24 cellular contexts compared by ENCODE assay signal in genomic region chr10:128111686-128112085, GRCh38.
"Had no signal": no experiment of that assay in that cellular context is flagged by ENCODE, and none has a peak within 500 bp of the region (broad histone marks: within the 10 kb centered on the region; RNA-seq: fewer than 3 reads in every experiment).

No MANE protein-coding gene starts in this region.

- H3K27ac Mint-ChIP-seq: activated CD4-positive, alpha-beta T cell treated with anti-CD3 and anti-CD28 coated beads for 36 hours; activated naive CD8-positive, alpha-beta T cell treated with anti-CD3 and anti-CD28 coated beads for 36 hours; activated T-helper 17 cell treated with anti-CD3 and anti-CD28 coated beads, Interleukin-2, amount 50 U/mL, for 72 hours had no signal

- H3K27me3 Mint-ChIP-seq: activated CD4-positive, alpha-beta T cell treated with anti-CD3 and anti-CD28 coated beads for 36 hours; activated CD8-positive, alpha-beta memory T cell treated with anti-CD3 and anti-CD28 coated beads, Interleukin-2, amount 10 ng/mL, durations not matched to agents 7 days and 5 days; activated naive CD4-positive, alpha-beta T cell treated with anti-CD3 and anti-CD28 coated beads, Interleukin-2, amount 10 ng/mL, durations not matched to agents 7 days and 5 days; activated naive CD8-positive, alpha-beta T cell treated with anti-CD3 and anti-CD28 coated beads for 36 hours; activated T-helper 17 cell treated with anti-CD3 and anti-CD28 coated beads, Interleukin-2, amount 50 U/mL, for 72 hours had no signal

- H3K27me3 ChIP-seq: brain microvascular endothelial cell, cardiac muscle cell, MG63 had no signal

- H3K27ac ChIP-seq: brain microvascular endothelial cell, cardiac muscle cell, KMS-11 had no signal

- ATAC-seq: activated CD4-positive, alpha-beta T cell treated with anti-CD3 and anti-CD28 coated beads for 36 hours; activated CD8-positive, alpha-beta memory T cell treated with anti-CD3 and anti-CD28 coated beads, Interleukin-2, amount 10 ng/mL, durations not matched to agents 7 days and 5 days; activated T-helper 17 cell treated with anti-CD3 and anti-CD28 coated beads, Interleukin-2, amount 50 U/mL, for 72 hours had no signal

- H3K4me1 Mint-ChIP-seq: activated CD4-positive, alpha-beta T cell treated with anti-CD3 and anti-CD28 coated beads for 36 hours; activated naive CD8-positive, alpha-beta T cell treated with anti-CD3 and anti-CD28 coated beads for 36 hours; activated T-helper 17 cell treated with anti-CD3 and anti-CD28 coated beads, Interleukin-2, amount 50 U/mL, for 72 hours had no signal

- DNase-seq: activated CD4-positive, alpha-beta T cell treated with anti-CD3 and anti-CD28 coated beads for 36 hours; activated CD4-positive, alpha-beta T cell treated with anti-CD3 and anti-CD28 coated beads, Interleukin-2, amount 50 U/mL, for 48 hours; activated CD4-positive, CD25-positive, alpha-beta regulatory T cell; activated CD8-positive, alpha-beta memory T cell treated with anti-CD3 and anti-CD28 coated beads, Interleukin-2, amount 10 ng/mL, durations not matched to agents 7 days and 5 days; activated gamma-delta T cell treated with Interleukin-2 at 50 U/mL for 16 hours; activated naive CD4-positive, alpha-beta T cell treated with anti-CD3 and anti-CD28 coated beads, Interleukin-2, amount 10 ng/mL, durations not matched to agents 7 days and 5 days; activated naive CD8-positive, alpha-beta T cell treated with anti-CD3 and anti-CD28 coated beads for 36 hours; activated T-cell treated with anti-CD3 and anti-CD28 coated beads, Interleukin-2, amount 50 U/mL, for 48 hours; brain microvascular endothelial cell; MG63; MV-4-11; NCI-H1092 treated with DMSO at 0.1 percent for 48 hours; NCI-H1417 treated with DMSO at 0.1 percent for 48 hours; NCI-H1694; NCI-H2029 treated with DMSO at 0.1 percent for 48 hours; NCI-H345; NCI-H510A treated with DMSO at 0.1 percent for 48 hours; NCI-H69; NK-92 treated with Interleukin-12 subunit alpha and Interleukin-12 subunit beta, amount 100 ng/mL, for 24 hours; SHP77 treated with DMSO at 0.1 percent for 48 hours; T1000 had no signal

- H3K9me3 ChIP-seq: MG63 had no signal

- H3K9me3 Mint-ChIP-seq: activated naive CD4-positive, alpha-beta T cell treated with anti-CD3 and anti-CD28 coated beads, Interleukin-2, amount 10 ng/mL, durations not matched to agents 7 days and 5 days; activated naive CD8-positive, alpha-beta T cell treated with anti-CD3 and anti-CD28 coated beads for 36 hours; activated T-helper 17 cell treated with anti-CD3 and anti-CD28 coated beads, Interleukin-2, amount 50 U/mL, for 72 hours had no signal

- H3K4me3 Mint-ChIP-seq: activated CD4-positive, alpha-beta T cell treated with anti-CD3 and anti-CD28 coated beads for 36 hours; activated CD8-positive, alpha-beta memory T cell treated with anti-CD3 and anti-CD28 coated beads, Interleukin-2, amount 10 ng/mL, durations not matched to agents 7 days and 5 days; activated naive CD4-positive, alpha-beta T cell treated with anti-CD3 and anti-CD28 coated beads, Interleukin-2, amount 10 ng/mL, durations not matched to agents 7 days and 5 days; activated naive CD8-positive, alpha-beta T cell treated with anti-CD3 and anti-CD28 coated beads for 36 hours; activated T-helper 17 cell treated with anti-CD3 and anti-CD28 coated beads, Interleukin-2, amount 50 U/mL, for 72 hours had no signal

- H3K4me2 ChIP-seq: KMS-11 had no signal

- H3K4me3 ChIP-seq: cardiac muscle cell, MG63 had no signal

- H3K9ac ChIP-seq: KMS-11 had no signal
